ENCODE assay signal across 12 cellular contexts in the genomic region with DNA sequence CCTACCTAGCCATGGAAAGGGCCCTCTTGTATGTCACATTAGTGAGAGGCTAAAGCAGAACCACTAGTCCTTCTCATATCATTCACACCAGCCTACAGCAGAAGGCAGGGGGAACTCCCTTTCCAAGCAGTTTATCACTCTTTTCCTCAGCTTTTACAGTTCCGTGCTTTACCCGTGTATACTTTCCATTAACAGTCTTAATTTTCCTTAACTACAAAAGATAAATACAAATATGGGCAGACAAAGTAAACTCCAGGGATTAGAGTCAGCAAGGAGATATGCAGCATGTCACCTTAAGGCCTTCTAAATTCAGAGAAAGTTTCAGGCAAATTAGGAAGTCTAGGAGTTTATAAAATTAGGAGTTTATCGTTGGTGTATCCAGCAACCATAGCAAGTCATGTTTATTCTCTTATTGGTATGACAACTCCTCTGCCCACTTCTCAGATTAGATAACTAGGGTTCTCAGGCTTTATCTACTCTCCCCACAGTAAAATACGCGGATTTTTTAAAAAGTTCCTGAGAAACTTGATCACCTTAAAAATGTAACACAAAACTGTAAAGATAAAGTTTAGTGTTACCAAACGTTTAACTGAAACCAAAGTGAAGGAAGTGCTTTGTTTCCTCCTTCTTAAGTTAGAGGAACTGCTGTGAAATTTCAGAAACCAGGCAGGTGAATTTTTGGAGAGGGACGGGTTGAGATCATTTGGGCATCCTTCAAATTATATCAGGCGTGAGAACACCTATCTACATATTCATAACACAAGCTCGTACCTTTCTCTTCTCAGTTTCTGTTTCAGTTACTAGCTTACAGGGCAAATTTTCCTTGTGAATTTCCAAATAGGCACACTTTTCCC. TPM values are rescaled to one million over a fixed set of nuclear protein-coding genes. Genes with fewer than 3 reads are reported as not detected.
DNase-seq lines count a peak whose midpoint lies in the region; ATAC-seq and TF ChIP-seq lines count a peak whose summit lies in the region.
"Had no signal": no experiment of that assay in that cellular context is flagged by ENCODE, and none has a peak within 500 bp of the region (broad histone marks: within the 10 kb centered on the region; RNA-seq: fewer than 3 reads in every experiment).

No MANE protein-coding gene starts in this region.

- H3K36me3 Mint-ChIP-seq in activated naive CD4-positive, alpha-beta T cell treated with anti-CD3 and anti-CD28 coated beads, Interleukin-2, amount 50 U/mL, for 72 hours = peaks cover 59 to 74% of the 10 kb centered on the region in 2 donors
- H3K36me3 Mint-ChIP-seq in stimulated activated effector memory CD8-positive, alpha-beta T cell treated with anti-CD3 and anti-CD28 coated beads, Interleukin-12 subunit alpha, Interleukin-12 subunit beta, amount 100 ng/mL, for 72 hours = peaks cover 84% of the 10 kb centered on the region

- peak overlapping the region; percentile 25 for H3K9ac ChIP-seq in iPS-18a (ENCODE audit: low read length)

- peak overlapping the region; percentile 18 to 53 for H3K27ac Mint-ChIP-seq in activated naive CD4-positive, alpha-beta T cell treated with anti-CD3 and anti-CD28 coated beads, Interleukin-2, amount 50 U/mL, for 72 hours
- no peak overlapping the region for H3K27ac Mint-ChIP-seq in stimulated activated effector memory CD8-positive, alpha-beta T cell treated with anti-CD3 and anti-CD28 coated beads, Interleukin-12 subunit alpha, Interleukin-12 subunit beta, amount 100 ng/mL, for 72 hours

- H3K4me1 ChIP-seq in OCI-LY7 (ENCODE audit: insufficient read depth, low read length, poor library complexity, severe bottlenecking) = peaks cover 6% of the 10 kb centered on the region
- H3K4me1 ChIP-seq in iPS-18a (ENCODE audit: control insufficient read depth, low read depth, low read length) = peaks cover 23% of the 10 kb centered on the region
- H3K4me1 ChIP-seq in vagina = no peaks in the 10 kb centered on the region
- H3K4me1 ChIP-seq: BE2C had no signal

- no peaks in the 10 kb centered on the region for H3K36me3 ChIP-seq in OCI-LY7 (ENCODE audit: insufficient read depth, low read length)
- no peaks in the 10 kb centered on the region for H3K36me3 ChIP-seq in iPS-18a (ENCODE audit: control insufficient read depth, low read depth, low read length)
- H3K36me3 ChIP-seq in vagina = no peaks in the 10 kb centered on the region
- H3K36me3 ChIP-seq: BE2C had no signal

- no TSS peak for BruUV-seq in OCI-LY7 (replicated peaks; lab: Mats Ljungman, UMichigan)

- H2AFZ ChIP-seq in OCI-LY7 (ENCODE audit: low read length) = peak overlapping the region; percentile 38; the same call in 1 of the 2 replicates

- TF ChIP-seq CTCF in OCI-LY7 (conservative IDR thresholded peaks at IDR 0.05; ENCODE audit: low read length) (no peak), vagina (IDR thresholded peaks at IDR 0.05) (no peak)

- POLR2A ChIA-PET in OCI-LY7 (lab: Charles Lee) = interaction anchor here (0.6 to 1.0 kb wide), 4 partner anchors 18 to 361 kb away, joined by 3 to 4 read pairs (median 3); a partner anchor contains a TSS
- POLR2A ChIA-PET in HEK293T (lab: Yijun Ruan, JAX) = interaction anchor here (1.3 kb wide), 1 partner anchor 160 kb away, joined by 3 read pairs; a partner anchor contains a TSS

- no peak for TF ChIP-seq POLR2A in vagina (IDR thresholded peaks at IDR 0.05)

- H3K9me3 Mint-ChIP-seq in activated naive CD4-positive, alpha-beta T cell treated with anti-CD3 and anti-CD28 coated beads, Interleukin-2, amount 50 U/mL, for 72 hours = no peaks in the 10 kb centered on the region
- no peaks in the 10 kb centered on the region for H3K9me3 Mint-ChIP-seq in stimulated activated effector memory CD8-positive, alpha-beta T cell treated with anti-CD3 and anti-CD28 coated beads, Interleukin-12 subunit alpha, Interleukin-12 subunit beta, amount 100 ng/mL, for 72 hours

- no peak for ATAC-seq in activated naive CD4-positive, alpha-beta T cell treated with anti-CD3 and anti-CD28 coated beads, Interleukin-2, amount 50 U/mL, for 72 hours
- ATAC-seq in stimulated activated effector memory CD8-positive, alpha-beta T cell treated with anti-CD3 and anti-CD28 coated beads, Interleukin-12 subunit alpha, Interleukin-12 subunit beta, amount 100 ng/mL, for 72 hours = no peak

- H3K27me3 ChIP-seq in iPS-18a (ENCODE audit: control insufficient read depth, insufficient read depth, low read length) = no peaks in the 10 kb centered on the region
- H3K27me3 ChIP-seq in vagina = no peaks in the 10 kb centered on the region

- peak overlapping the region; percentile 48 for H3K4me2 ChIP-seq in OCI-LY7 (ENCODE audit: low read length)

- CTCF ChIA-PET in OCI-LY7 (lab: Charles Lee; ENCODE audit: unreplicated experiment) = no interaction called here
- CTCF ChIA-PET in HEK293T (lab: Yijun Ruan, JAX) = interaction anchor here (0.6 to 1.0 kb wide), 2 partner anchors 414 to 925 kb away, joined by 3 to 5 read pairs; no protein-coding TSS in a partner anchor

- H3K9me3 ChIP-seq in OCI-LY7 (ENCODE audit: low read length) = no peaks in the 10 kb centered on the region
- H3K9me3 ChIP-seq in iPS-18a (ENCODE audit: control insufficient read depth, low read depth, low read length) = no peaks in the 10 kb centered on the region
- no peaks in the 10 kb centered on the region for H3K9me3 ChIP-seq in vagina
- H3K9me3 ChIP-seq: BE2C had no signal

- H3K27ac ChIP-seq in OCI-LY7 (ENCODE audit: low read depth, low read length, poor library complexity, severe bottlenecking) (no peak overlapping the region), iPS-18a (ENCODE audit: low read length) (peak overlapping the region; percentile 62), vagina (peak overlapping the region; percentile 57)
- H3K27ac ChIP-seq: coronary artery had no signal

- H3K9me2 ChIP-seq in OCI-LY7 (ENCODE audit: insufficient read depth, low read length) = no peaks in the 10 kb centered on the region

- no peak overlapping the region for H3K4me3 ChIP-seq in OCI-LY7 (ENCODE audit: low read depth, low read length, poor library complexity, severe bottlenecking)
- H3K4me3 ChIP-seq in iPS-18a (ENCODE audit: low read length) = peak overlapping the region; percentile 3
- H3K4me3 ChIP-seq in vagina = no peak overlapping the region
- H3K4me3 ChIP-seq: coronary artery had no signal

- intact Hi-C loops in OCI-LY7 (cut with micrococcal nuclease; ENCODE audit: unreplicated experiment) = no loop called here
- intact Hi-C loops in vagina (cut with DNase I) = no loop called here

- H3K79me2 ChIP-seq in OCI-LY7 (ENCODE audit: insufficient read depth, low read depth, low read length) = no peaks in the 10 kb centered on the region

- H3K4me1 Mint-ChIP-seq in stimulated activated effector memory CD8-positive, alpha-beta T cell treated with anti-CD3 and anti-CD28 coated beads, Interleukin-12 subunit alpha, Interleukin-12 subunit beta, amount 100 ng/mL, for 72 hours = no peaks in the 10 kb centered on the region

- no peak for DNase-seq in activated naive CD4-positive, alpha-beta T cell treated with anti-CD3 and anti-CD28 coated beads, Interleukin-2, amount 50 U/mL, for 72 hours (ENCODE audit: low spot score in 2 of 2)
- DNase-seq in activated naive CD4-positive, alpha-beta T cell treated with Interleukin-2 at 50 U/mL for 16 hours = no peak
- DNase-seq in OCI-LY7 (ENCODE audit: low spot score) (no peak), vagina (ENCODE audit: extremely low spot score in 2 of 2) (no peak), HEK293T (ENCODE audit: extremely low spot score) (no peak), SHP77 (lab: John Stamatoyannopoulos, UW) (no peak)
- DNase-seq in stimulated activated effector memory CD8-positive, alpha-beta T cell treated with anti-CD3 and anti-CD28 coated beads, Interleukin-12 subunit alpha, Interleukin-12 subunit beta, amount 100 ng/mL, for 72 hours (ENCODE audit: low spot score in 2 of 2) = no peak
- DNase-seq: BE2C, NCI-H446, occipital lobe had no signal

- no peak overlapping the region for H3K4me3 Mint-ChIP-seq in stimulated activated effector memory CD8-positive, alpha-beta T cell treated with anti-CD3 and anti-CD28 coated beads, Interleukin-12 subunit alpha, Interleukin-12 subunit beta, amount 100 ng/mL, for 72 hours

- no peaks in the 10 kb centered on the region for H4K20me1 ChIP-seq in OCI-LY7 (ENCODE audit: insufficient read depth, low read length)

TF ChIP-seq in HEK293T, 16 proteins besides CTCF, POLR2A, EP300 and RAD21:
- TF ChIP-seq CTBP1 (IDR thresholded peaks at IDR 0.05; ENCODE audit: borderline replicate concordance) (no peak), LEF1 (IDR thresholded peaks at IDR 0.05; ENCODE audit: borderline replicate concordance) (no peak), FOXA1 (IDR thresholded peaks at IDR 0.05) (no peak), FOXM1 (IDR thresholded peaks at IDR 0.05; ENCODE audit: borderline replicate concordance) (no peak), SUZ12 (IDR thresholded peaks at IDR 0.05) (no peak), L3MBTL2 (conservative IDR thresholded peaks at IDR 0.05) (no peak), ELF4 (IDR thresholded peaks at IDR 0.05) (no peak), TARDBP (IDR thresholded peaks at IDR 0.05) (no peak), SP1 (IDR thresholded peaks at IDR 0.05) (no peak), HDGF (IDR thresholded peaks at IDR 0.05; ENCODE audit: borderline replicate concordance) (no peak), ZNF384 (IDR thresholded peaks at IDR 0.05) (no peak), FOXK2 (IDR thresholded peaks at IDR 0.05) (no peak), NFRKB (IDR thresholded peaks at IDR 0.05) (no peak), ARNT (IDR thresholded peaks at IDR 0.05) (no peak)
- TF ChIP-seq, protein P1, sequence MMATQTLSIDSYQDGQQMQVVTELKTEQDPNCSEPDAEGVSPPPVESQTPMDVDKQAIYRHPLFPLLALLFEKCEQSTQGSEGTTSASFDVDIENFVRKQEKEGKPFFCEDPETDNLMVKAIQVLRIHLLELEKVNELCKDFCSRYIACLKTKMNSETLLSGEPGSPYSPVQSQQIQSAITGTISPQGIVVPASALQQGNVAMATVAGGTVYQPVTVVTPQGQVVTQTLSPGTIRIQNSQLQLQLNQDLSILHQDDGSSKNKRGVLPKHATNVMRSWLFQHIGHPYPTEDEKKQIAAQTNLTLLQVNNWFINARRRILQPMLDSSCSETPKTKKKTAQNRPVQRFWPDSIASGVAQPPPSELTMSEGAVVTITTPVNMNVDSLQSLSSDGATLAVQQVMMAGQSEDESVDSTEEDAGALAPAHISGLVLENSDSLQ (IDR thresholded peaks at IDR 0.05) = no peak

RNA-seq across cellular contexts. Expression of a gene that starts 42.7 kb away (rescaled TPM):
- 1 to 10 TPM; 4.0 to 6.5 TPM for total RNA-seq in activated naive CD4-positive, alpha-beta T cell treated with anti-CD3 and anti-CD28 coated beads, Interleukin-2, amount 50 U/mL, for 72 hours
- 3.2 TPM in 2 replicates for total RNA-seq in OCI-LY7 (2014; rRNA removed; shearing (Covaris generic))
- total RNA-seq in OCI-LY7 (2022) (5.8 and 6.5 TPM in 2 replicates), vagina (21.1 TPM)

RNA-seq across cellular contexts. Expression of a gene that starts 57.8 kb away (rescaled TPM):
- 10 to 100 TPM; 90.3 to 93.5 TPM for total RNA-seq in activated naive CD4-positive, alpha-beta T cell treated with anti-CD3 and anti-CD28 coated beads, Interleukin-2, amount 50 U/mL, for 72 hours
- total RNA-seq in OCI-LY7 (2014; rRNA removed; shearing (Covaris generic)) = not detected in 2 replicates
- not detected in 2 replicates for total RNA-seq in OCI-LY7 (2022)
- 3.9 TPM for total RNA-seq in vagina

Comparison
In these comparisons a context has a peak if more than half of its experiments do, and no peak if none do; other contexts are left out.
1. RNA of a gene that starts 57.8 kb away (total RNA-seq): 90.3 to 93.5 TPM in activated naive CD4-positive, alpha-beta T cell treated with anti-CD3 and anti-CD28 coated beads, Interleukin-2, amount 50 U/mL, for 72 hours; 3.9 TPM in vagina (single experiment) and not detected in OCI-LY7; every median in the first group is over 10 times any median in the second.